Comparison of ENCODE assay signal across 8 cellular contexts in genomic region chr11:2929880-2930704, GRCh38. TPM values are rescaled to one million over a fixed set of nuclear protein-coding genes. Genes with fewer than 3 reads are reported as not detected.
A peak's percentile ranks its signal among the peaks of the same experiment; 100 is the strongest.
DNase-seq lines count a peak whose midpoint lies in the region; ATAC-seq and TF ChIP-seq lines count a peak whose summit lies in the region.

No MANE protein-coding gene starts in this region.

- intact Hi-C loops in ovary (cut with DNase I): no loop called here

- WGBS in ovary, 3 donors: 2 to 6% (median 4%) methylated on average over 53 of the region's 53 CpGs

- peaks cover 44% of the 10 kb centered on the region for H3K4me1 Mint-ChIP-seq in activated CD8-positive, alpha-beta T cell treated with anti-CD3 and anti-CD28 coated beads, Interleukin-2, amount 10 ng/mL, durations not matched to agents 7 days and 5 days (ENCODE audit: low read depth)

- no peaks in the 10 kb centered on the region for H3K9me3 Mint-ChIP-seq in activated CD8-positive, alpha-beta T cell treated with anti-CD3 and anti-CD28 coated beads, Interleukin-2, amount 10 ng/mL, durations not matched to agents 7 days and 5 days (ENCODE audit: insufficient read depth)

- no peak for TF ChIP-seq EP300 in ovary (IDR thresholded peaks at IDR 0.05)

- no peak overlapping the region for H3K27ac ChIP-seq in ovary

- ATAC-seq in GM18867 (IDR thresholded peaks at IDR 0.05; ENCODE audit: unreplicated experiment): peak; percentile 38
- no peak for ATAC-seq in activated CD8-positive, alpha-beta T cell treated with anti-CD3 and anti-CD28 coated beads, Interleukin-2, amount 10 ng/mL, durations not matched to agents 7 days and 5 days

- no peaks in the 10 kb centered on the region for H3K4me1 ChIP-seq in ovary (ENCODE audit: insufficient read depth)

- POLR2A ChIA-PET in activated CD8-positive, alpha-beta T cell treated with anti-CD3 and anti-CD28 coated beads, Interleukin-2, amount 10 ng/mL, durations not matched to agents 7 days and 5 days (lab: Charles Lee): interaction anchor here (0.9 to 2.4 kb wide), 4 partner anchors 9 to 37 kb away, joined by 3 to 7 read pairs (median 5); no protein-coding TSS in a partner anchor

- H3K27me3 ChIP-seq in ovary: no peaks in the 10 kb centered on the region

- no peaks in the 10 kb centered on the region for H3K36me3 ChIP-seq in ovary

- H3K27me3 Mint-ChIP-seq in activated CD8-positive, alpha-beta T cell treated with anti-CD3 and anti-CD28 coated beads, Interleukin-2, amount 10 ng/mL, durations not matched to agents 7 days and 5 days (ENCODE audit: low read depth): peaks cover 26% of the 10 kb centered on the region

- H3K27ac Mint-ChIP-seq in activated CD8-positive, alpha-beta T cell treated with anti-CD3 and anti-CD28 coated beads, Interleukin-2, amount 10 ng/mL, durations not matched to agents 7 days and 5 days: peak overlapping the region; percentile 66

- CTCF ChIA-PET in activated CD8-positive, alpha-beta T cell treated with anti-CD3 and anti-CD28 coated beads, Interleukin-2, amount 10 ng/mL, durations not matched to agents 7 days and 5 days (lab: Charles Lee): interaction anchor here (0.6 to 4.0 kb wide), 31 partner anchors 10 to 543 kb away, joined by 3 to 55 read pairs (median 4); partner anchors contain the start of genes CDKN1C and TSSC4

- peak overlapping the region; percentile 73 for H3K4me3 Mint-ChIP-seq in activated CD8-positive, alpha-beta T cell treated with anti-CD3 and anti-CD28 coated beads, Interleukin-2, amount 10 ng/mL, durations not matched to agents 7 days and 5 days

- H3K4me3 ChIP-seq in AG10803 (ENCODE audit: low read length): peak overlapping the region; percentile 59
- H3K4me3 ChIP-seq in ovary: peak overlapping the region; percentile 35

- DNase-seq in AG10803 (ENCODE audit: low read depth) (peak; percentile 28), LoVo (ENCODE audit: low spot score) (peak; percentile 73), foreskin melanocyte (peak; percentile 48), ovary (peak in 3 of 5 donors; percentile 21 to 54 (median 53)), NCI-H446 treated with DMSO at 0.1 percent for 48 hours (lab: John Stamatoyannopoulos, UW) (no peak), superior temporal gyrus (ENCODE audit: extremely low spot score) (no peak)
- DNase-seq in activated CD8-positive, alpha-beta T cell treated with anti-CD3 and anti-CD28 coated beads, Interleukin-2, amount 10 ng/mL, durations not matched to agents 7 days and 5 days: peak; percentile 65

- no peaks in the 10 kb centered on the region for H3K36me3 Mint-ChIP-seq in activated CD8-positive, alpha-beta T cell treated with anti-CD3 and anti-CD28 coated beads, Interleukin-2, amount 10 ng/mL, durations not matched to agents 7 days and 5 days (ENCODE audit: low read depth)

- TF ChIP-seq POLR2A in ovary (IDR thresholded peaks at IDR 0.05): no peak

- H3K9me3 ChIP-seq in ovary: no peaks in the 10 kb centered on the region

- TF ChIP-seq CTCF in AG10803 (conservative IDR thresholded peaks at IDR 0.05; ENCODE audit: low read length): peak; percentile 55
- TF ChIP-seq CTCF in ovary (IDR thresholded peaks at IDR 0.05): peak in 1 of 3 donors; percentile 26

RNA-seq across cellular contexts. Expression of gene PHLDA2, which starts 0.9 kb away (rescaled TPM):
- total RNA-seq in activated CD8-positive, alpha-beta T cell treated with anti-CD3 and anti-CD28 coated beads, Interleukin-2, amount 10 ng/mL, durations not matched to agents 7 days and 5 days: 1 to 10 TPM; 1.3 to 2.6 TPM
- total RNA-seq in ovary: 10 to 100 TPM in 1 of 7 donors, 1 to 10 TPM in 3, under 1 TPM in 3; 0.60 to 11.3 (median 1.7) TPM
- polyA plus RNA-seq in ovary: 1 to 10 TPM in 1 of 2 donors, not detected in 1; 4.4 TPM

RNA-seq across cellular contexts. Expression of gene CDKN1C, which starts 44.5 kb away (rescaled TPM):
- total RNA-seq in activated CD8-positive, alpha-beta T cell treated with anti-CD3 and anti-CD28 coated beads, Interleukin-2, amount 10 ng/mL, durations not matched to agents 7 days and 5 days: under 1 TPM; 0.21 to 0.32 TPM
- 100 to 1,000 TPM; 158 to 363 (median 236) TPM for total RNA-seq in ovary
- 100 to 1,000 TPM in 1 of 2 donors, 10 to 100 TPM in 1; 72.3 to 142 TPM for polyA plus RNA-seq in ovary

Comparison
In these comparisons a context has a peak if more than half of its experiments do, and no peak if none do; other contexts are left out.
1. DNase-seq: peak in AG10803 (single experiment), LoVo (single experiment), activated CD8-positive, alpha-beta T cell treated with anti-CD3 and anti-CD28 coated beads, Interleukin-2, amount 10 ng/mL, durations not matched to agents 7 days and 5 days (single experiment), foreskin melanocyte (single experiment) and ovary (3 of 5); none in NCI-H446 treated with DMSO at 0.1 percent for 48 hours (single experiment) and superior temporal gyrus (single experiment).
2. RNA of gene CDKN1C, which starts 44.5 kb away (total RNA-seq): 158 to 363 TPM in ovary; 0.21 to 0.32 TPM in activated CD8-positive, alpha-beta T cell treated with anti-CD3 and anti-CD28 coated beads, Interleukin-2, amount 10 ng/mL, durations not matched to agents 7 days and 5 days; every median in the first group is over 100 times any median in the second.